In the genomic region with DNA sequence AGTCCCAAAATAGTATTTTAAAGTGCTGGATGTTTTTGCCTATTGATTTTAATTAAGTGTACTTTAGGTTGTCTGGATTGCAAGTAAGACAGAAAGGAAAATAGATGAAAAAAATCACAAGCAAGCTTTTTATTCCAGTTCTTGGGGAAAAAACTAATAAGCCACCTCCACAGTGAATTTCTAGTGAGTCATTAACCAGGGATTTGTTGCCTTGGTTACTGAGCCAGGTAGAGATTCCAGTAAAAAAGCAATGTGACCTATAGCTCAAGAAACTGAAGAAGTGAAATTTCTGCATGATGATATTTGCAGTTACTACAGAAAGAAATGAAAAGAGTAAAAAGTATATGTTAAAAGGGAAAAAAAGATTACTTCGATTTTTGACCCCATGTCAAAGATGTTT, we compare ENCODE assay signal across 20 cellular contexts.
DNase-seq lines count a peak whose midpoint lies in the region; ATAC-seq, FAIRE-seq and TF ChIP-seq lines count a peak whose summit lies in the region.
"Had no signal": no experiment of that assay in that cellular context is flagged by ENCODE, and none has a peak within 500 bp of the region (broad histone marks: within the 10 kb centered on the region; RNA-seq: fewer than 3 reads in every experiment).

No MANE protein-coding gene starts in this region.

- no peak overlapping the region for H3K4me3 Mint-ChIP-seq in astrocyte (ENCODE audit: unreplicated experiment)
- H3K4me3 Mint-ChIP-seq: activated naive CD8-positive, alpha-beta T cell treated with anti-CD3 and anti-CD28 coated beads for 36 hours; effector memory CD8-positive, alpha-beta T cell had no signal

- TF ChIP-seq POLR2A in H54 (IDR thresholded peaks at IDR 0.05; ENCODE audit: low read depth, low read length) = no peak

- TF ChIP-seq CTCF in astrocyte (IDR thresholded peaks at IDR 0.05; ENCODE audit: insufficient read depth, low read depth, low read length) = no peak

- no peak overlapping the region for H2AFZ ChIP-seq in astrocyte (ENCODE audit: low read depth, low read length)

- H3K9me3 ChIP-seq in astrocyte (ENCODE audit: insufficient read depth, low read depth, low read length) = no peaks in the 10 kb centered on the region
- H3K9me3 ChIP-seq: gastrocnemius medialis, transverse colon had no signal

- peak overlapping the region; percentile 67 for H3K27ac Mint-ChIP-seq in astrocyte (ENCODE audit: unreplicated experiment)
- H3K27ac Mint-ChIP-seq: activated naive CD8-positive, alpha-beta T cell treated with anti-CD3 and anti-CD28 coated beads for 36 hours; effector memory CD8-positive, alpha-beta T cell had no signal

- no peaks in the 10 kb centered on the region for H3K36me3 ChIP-seq in astrocyte (ENCODE audit: insufficient read depth, low read length)
- H3K36me3 ChIP-seq: gastrocnemius medialis, transverse colon had no signal

- no peaks in the 10 kb centered on the region for H3K27me3 ChIP-seq in astrocyte (ENCODE audit: insufficient read depth, low read length)
- H3K27me3 ChIP-seq: gastrocnemius medialis, transverse colon had no signal

- no peak overlapping the region for H3K4me3 ChIP-seq in astrocyte (ENCODE audit: insufficient read depth, low read depth, low read length)
- H3K4me3 ChIP-seq: gastrocnemius medialis, GM12878, transverse colon had no signal

- no peak for ATAC-seq in HG02642 (IDR thresholded peaks at IDR 0.05; ENCODE audit: poor library complexity, unreplicated experiment)
- ATAC-seq: effector memory CD8-positive, alpha-beta T cell; gastrocnemius medialis; GM12878 had no signal

- H3K4me1 ChIP-seq in astrocyte (ENCODE audit: insufficient read depth, low read length) = peaks cover 18% of the 10 kb centered on the region
- H3K4me1 ChIP-seq: gastrocnemius medialis, transverse colon had no signal

- peak overlapping the region; percentile 22 for H3K9ac ChIP-seq in astrocyte (ENCODE audit: low read length)

- H3K9me3 Mint-ChIP-seq in astrocyte (ENCODE audit: unreplicated experiment) = no peaks in the 10 kb centered on the region
- H3K9me3 Mint-ChIP-seq: activated naive CD8-positive, alpha-beta T cell treated with anti-CD3 and anti-CD28 coated beads for 36 hours; effector memory CD8-positive, alpha-beta T cell had no signal

- no peaks in the 10 kb centered on the region for H3K36me3 Mint-ChIP-seq in astrocyte (ENCODE audit: low read depth, unreplicated experiment)
- H3K36me3 Mint-ChIP-seq: activated naive CD8-positive, alpha-beta T cell treated with anti-CD3 and anti-CD28 coated beads for 36 hours had no signal

- no peaks in the 10 kb centered on the region for H3K27me3 Mint-ChIP-seq in astrocyte (ENCODE audit: low read depth, unreplicated experiment)

- DNase-seq in NCI-H82 (lab: John Stamatoyannopoulos, UW) (peak; percentile 56), NCI-H82 treated with DMSO at 0.1 percent for 48 hours (lab: John Stamatoyannopoulos, UW; ENCODE audit: unreplicated experiment) (no peak), astrocyte (ENCODE audit: low read depth) (peak; percentile 67), urothelium cell line (ENCODE audit: low spot score) (peak; percentile 75), GOT3 (lab: John Stamatoyannopoulos, UW) (no peak), H54 (ENCODE audit: insufficient read length, low spot score) (no peak)
- DNase-seq: activated CD4-positive, alpha-beta T cell treated with anti-CD3 and anti-CD28 coated beads, Interleukin-2, amount 50 U/mL, for 48 hours; activated naive CD8-positive, alpha-beta T cell treated with anti-CD3 and anti-CD28 coated beads for 36 hours; activated T-cell treated with anti-CD3 and anti-CD28 coated beads, Interleukin-2, amount 50 U/mL, for 48 hours; effector memory CD8-positive, alpha-beta T cell; gastrocnemius medialis; Kasumi-1; NCI-H1436; NCI-H446; occipital lobe; transverse colon had no signal

- no peaks in the 10 kb centered on the region for H4K20me1 ChIP-seq in astrocyte (ENCODE audit: insufficient read depth, low read length)

- peaks cover 19% of the 10 kb centered on the region for H3K4me1 Mint-ChIP-seq in astrocyte (ENCODE audit: low read depth, unreplicated experiment)
- H3K4me1 Mint-ChIP-seq: activated naive CD8-positive, alpha-beta T cell treated with anti-CD3 and anti-CD28 coated beads for 36 hours had no signal

- H3K4me2 ChIP-seq in astrocyte (ENCODE audit: low read length) = peak overlapping the region; percentile 55

- H3K27ac ChIP-seq in astrocyte (ENCODE audit: low read depth, low read length) = peak overlapping the region; percentile 65
- H3K27ac ChIP-seq: gastrocnemius medialis, transverse colon had no signal

- FAIRE-seq in astrocyte (lab: Jason Lieb, UNC) (peak; percentile 54), islet of Langerhans (lab: Jason Lieb, UNC) (peak; percentile 88), urothelium cell line (lab: Jason Lieb, UNC) (no peak), H54 (lab: Jason Lieb, UNC) (no peak)
- FAIRE-seq: A204.1, GM12878 had no signal

- no peaks in the 10 kb centered on the region for H3K79me2 ChIP-seq in astrocyte (ENCODE audit: insufficient read depth, low read length)

Comparison
In these comparisons a context has a peak if more than half of its experiments do, and no peak if none do; other contexts are left out.
1. DNase-seq: peak in NCI-H82 (single experiment), astrocyte (single experiment) and urothelium cell line (single experiment); none in NCI-H82 treated with DMSO at 0.1 percent for 48 hours (single experiment), GOT3 (single experiment) and H54 (single experiment).